26 cellular contexts compared by ENCODE assay signal in genomic region chr9:122179054-122179689, GRCh38. TPM values are rescaled to one million over a fixed set of nuclear protein-coding genes. Genes with fewer than 3 reads are reported as not detected.
"Had no signal": no experiment of that assay in that cellular context is flagged by ENCODE, and none has a peak within 500 bp of the region (broad histone marks: within the 10 kb centered on the region; RNA-seq: fewer than 3 reads in every experiment).

No MANE protein-coding gene starts in this region.

- H3K27ac Mint-ChIP-seq: activated B cell treated with CpG ODN at 0.5 μM for 24 hours; activated CD4-positive, alpha-beta T cell treated with anti-CD3 and anti-CD28 coated beads for 36 hours; activated naive CD4-positive, alpha-beta T cell treated with anti-CD3 and anti-CD28 coated beads for 36 hours; activated naive CD8-positive, alpha-beta T cell treated with anti-CD3 and anti-CD28 coated beads, Interleukin-2, amount 10 ng/mL, durations not matched to agents 7 days and 5 days; activated T-helper 2 cell treated with anti-CD3 and anti-CD28 coated beads, Interferon-gamma antibody, Interleukin-2, Interleukin-4, amounts not matched to agents 10 μg/mL and 5 μg/mL and 100 μg/mL, durations not matched to agents 14 hours and 24 hours and 36 hours; dendritic cell treated with granulocyte-macrophage colony-stimulating factor and Interleukin-4, amounts not matched to agents 40 ng/mL and 50 ng/mL, for 4 days; nephron progenitor cell; stimulated activated effector memory CD8-positive, alpha-beta T cell treated with anti-CD3 and anti-CD28 coated beads, Interleukin-12 subunit alpha, Interleukin-12 subunit beta, amount 100 ng/mL, for 72 hours; T-helper 1 cell treated with Interleukin-12 subunit alpha and Interleukin-12 subunit beta and Interleukin-4 antibody, amounts not matched to agents 30 μg/mL and 1 μg/mL, for 36 hours had no signal

- H3K27me3 ChIP-seq: pancreas, right atrium auricular region, uterus had no signal

- H3K9me3 ChIP-seq: left ventricle myocardium inferior, pancreas, psoas muscle, right atrium auricular region, uterus had no signal

- H3K4me3 Mint-ChIP-seq: activated B cell treated with CpG ODN at 0.5 μM for 24 hours; activated CD4-positive, alpha-beta T cell treated with anti-CD3 and anti-CD28 coated beads for 36 hours; activated naive CD4-positive, alpha-beta T cell treated with anti-CD3 and anti-CD28 coated beads for 36 hours; activated naive CD8-positive, alpha-beta T cell treated with anti-CD3 and anti-CD28 coated beads, Interleukin-2, amount 10 ng/mL, durations not matched to agents 7 days and 5 days; activated T-cell treated with anti-CD3 and anti-CD28 coated beads, Interleukin-2, amount 50 U/mL, for 4 hours; dendritic cell treated with granulocyte-macrophage colony-stimulating factor and Interleukin-4, amounts not matched to agents 40 ng/mL and 50 ng/mL, for 4 days; nephron progenitor cell; stimulated activated effector memory CD8-positive, alpha-beta T cell treated with anti-CD3 and anti-CD28 coated beads, Interleukin-12 subunit alpha, Interleukin-12 subunit beta, amount 100 ng/mL, for 72 hours; T-helper 1 cell treated with Interleukin-12 subunit alpha and Interleukin-12 subunit beta and Interleukin-4 antibody, amounts not matched to agents 30 μg/mL and 1 μg/mL, for 36 hours had no signal

- H3K4me1 ChIP-seq: left ventricle myocardium inferior, pancreas, psoas muscle, right atrium auricular region, uterus had no signal

- H3K4me1 Mint-ChIP-seq: activated B cell treated with CpG ODN at 0.5 μM for 24 hours; activated CD4-positive, alpha-beta T cell treated with anti-CD3 and anti-CD28 coated beads for 36 hours; activated naive CD8-positive, alpha-beta T cell treated with anti-CD3 and anti-CD28 coated beads, Interleukin-2, amount 10 ng/mL, durations not matched to agents 7 days and 5 days; stimulated activated effector memory CD8-positive, alpha-beta T cell treated with anti-CD3 and anti-CD28 coated beads, Interleukin-12 subunit alpha, Interleukin-12 subunit beta, amount 100 ng/mL, for 72 hours had no signal

- H3K4me3 ChIP-seq: left ventricle myocardium inferior, pancreas, psoas muscle, right atrium auricular region, uterus had no signal

- H3K36me3 Mint-ChIP-seq: activated naive CD8-positive, alpha-beta T cell treated with anti-CD3 and anti-CD28 coated beads, Interleukin-2, amount 10 ng/mL, durations not matched to agents 7 days and 5 days; stimulated activated effector memory CD8-positive, alpha-beta T cell treated with anti-CD3 and anti-CD28 coated beads, Interleukin-12 subunit alpha, Interleukin-12 subunit beta, amount 100 ng/mL, for 72 hours had no signal

- ATAC-seq: activated CD4-positive, alpha-beta T cell treated with anti-CD3 and anti-CD28 coated beads for 36 hours; activated T-cell treated with anti-CD3 and anti-CD28 coated beads, Interleukin-2, amount 50 U/mL, for 4 hours; pancreas; psoas muscle; stimulated activated effector memory CD8-positive, alpha-beta T cell treated with anti-CD3 and anti-CD28 coated beads, Interleukin-12 subunit alpha, Interleukin-12 subunit beta, amount 100 ng/mL, for 72 hours had no signal

- DNase-seq: activated B cell treated with CpG ODN at 0.5 μM for 24 hours; activated CD4-positive, alpha-beta T cell treated with anti-CD3 and anti-CD28 coated beads for 36 hours; activated CD4-positive, alpha-beta T cell treated with anti-CD3 and anti-CD28 coated beads, Interleukin-2, amount 50 U/mL, for 4 hours; activated CD8-positive, alpha-beta memory T cell treated with anti-CD3 and anti-CD28 coated beads, Interleukin-2, amount 50 U/mL, for 48 hours; activated naive CD4-positive, alpha-beta T cell treated with anti-CD3 and anti-CD28 coated beads for 36 hours; activated naive CD8-positive, alpha-beta T cell treated with anti-CD3 and anti-CD28 coated beads, Interleukin-2, amount 10 ng/mL, durations not matched to agents 7 days and 5 days; activated T-cell treated with anti-CD3 and anti-CD28 coated beads, Interleukin-2, amount 50 U/mL, for 4 hours; amniotic stem cell; effector CD8-positive, alpha-beta T cell; erythroblast; left ventricle myocardium inferior; nephron progenitor cell; pancreas; psoas muscle; stimulated activated CD4-positive, alpha-beta T cell treated with anti-CD3 and anti-CD28 coated beads, Interleukin-1b, Interleukin-23, amount 100 ng/mL, for 48 hours; trophoblast cell; uterus had no signal

- H3K36me3 ChIP-seq: left ventricle myocardium inferior, pancreas, right atrium auricular region, uterus had no signal

- H3K27ac ChIP-seq: left ventricle myocardium inferior, pancreas, psoas muscle, right atrium auricular region, uterus had no signal

RNA-seq across cellular contexts. Expression of gene MORN5, which starts 19.5 kb away (rescaled TPM):
- total RNA-seq: activated B cell treated with CpG ODN at 0.5 μM for 24 hours; activated CD4-positive, alpha-beta T cell treated with anti-CD3 and anti-CD28 coated beads for 36 hours; activated CD8-positive, alpha-beta memory T cell treated with anti-CD3 and anti-CD28 coated beads for 36 hours; activated naive CD4-positive, alpha-beta T cell treated with anti-CD3 and anti-CD28 coated beads for 36 hours; activated naive CD8-positive, alpha-beta T cell treated with anti-CD3 and anti-CD28 coated beads, Interleukin-2, amount 10 ng/mL, durations not matched to agents 7 days and 5 days; activated T-cell treated with anti-CD3 and anti-CD28 coated beads, Interleukin-2, amount 50 U/mL, for 4 hours; activated T-helper 2 cell treated with anti-CD3 and anti-CD28 coated beads, Interferon-gamma antibody, Interleukin-2, Interleukin-4, amounts not matched to agents 10 μg/mL and 5 μg/mL and 100 μg/mL, durations not matched to agents 14 hours and 24 hours and 36 hours; kidney epithelial cell; left ventricle myocardium inferior; mononuclear cell; psoas muscle; right atrium auricular region had no signal
- polyA plus RNA-seq: fibroblast of lung, psoas muscle had no signal

RNA-seq across cellular contexts. Expression of gene LHX6, which starts 49.6 kb away (rescaled TPM):
- total RNA-seq: activated B cell treated with CpG ODN at 0.5 μM for 24 hours; activated CD8-positive, alpha-beta memory T cell treated with anti-CD3 and anti-CD28 coated beads for 36 hours; activated naive CD8-positive, alpha-beta T cell treated with anti-CD3 and anti-CD28 coated beads, Interleukin-2, amount 10 ng/mL, durations not matched to agents 7 days and 5 days; activated T-helper 2 cell treated with anti-CD3 and anti-CD28 coated beads, Interferon-gamma antibody, Interleukin-2, Interleukin-4, amounts not matched to agents 10 μg/mL and 5 μg/mL and 100 μg/mL, durations not matched to agents 14 hours and 24 hours and 36 hours; fibroblast of lung had no signal
